Comparison of ENCODE assay signal across 27 cellular contexts in the genomic region with DNA sequence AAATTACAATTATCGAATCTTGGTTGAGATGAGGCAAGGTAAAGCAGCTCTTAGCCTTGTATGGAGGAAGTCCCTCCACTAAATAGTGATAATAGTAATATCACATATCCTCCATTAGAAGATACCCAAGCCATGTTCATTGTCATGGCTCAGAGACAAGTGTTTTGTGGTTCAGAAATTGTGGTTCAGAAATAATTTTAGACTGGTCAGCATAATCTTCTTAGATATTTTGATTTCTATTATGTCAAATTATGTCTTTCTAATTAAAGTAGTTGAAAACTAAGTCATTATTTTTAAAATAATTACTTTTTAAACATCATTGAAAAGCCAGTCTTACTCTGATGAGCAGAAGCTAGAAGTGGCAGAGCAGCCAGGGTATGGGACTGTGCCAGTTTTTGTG.
"Had no signal": no experiment of that assay in that cellular context is flagged by ENCODE, and none has a peak within 500 bp of the region (broad histone marks: within the 10 kb centered on the region; RNA-seq: fewer than 3 reads in every experiment).

No MANE protein-coding gene starts in this region.

- FAIRE-seq: urothelium cell line had no signal

- H3K36me3 ChIP-seq: stomach, suprapubic skin, thoracic aorta, thyroid gland, tibial artery, tibial nerve, transverse colon, upper lobe of left lung, upper lobe of right lung, uterus, vagina had no signal

- H3K27me3 ChIP-seq: stomach, suprapubic skin, testis, thyroid gland, tibial artery, tibial nerve, transverse colon, upper lobe of left lung, upper lobe of right lung, uterus, vagina had no signal

- H3K4me3 ChIP-seq: stomach, suprapubic skin, testis, thoracic aorta, thyroid gland, tibial artery, tibial nerve, transverse colon, upper lobe of left lung, upper lobe of right lung, uterus, vagina had no signal

- ATAC-seq: stimulated activated effector memory CD8-positive, alpha-beta T cell treated with anti-CD3 and anti-CD28 coated beads, Interleukin-12 subunit alpha, Interleukin-12 subunit beta, amount 100 ng/mL, for 72 hours; stimulated activated memory B cell treated with anti-CD40 and anti-IgM and Interleukin-4, amounts not matched to agents 10 μg/mL and 1 μg/mL and 100 μg/mL, for 72 hours; stimulated activated naive B cell treated with anti-CD40 and anti-IgM and Interleukin-4, amounts not matched to agents 10 μg/mL and 1 μg/mL and 100 μg/mL, for 72 hours; stimulated activated naive CD8-positive, alpha-beta T cell treated with anti-CD3 and anti-CD28 coated beads, Interleukin-15, amount 100 ng/mL, for 72 hours; stimulated activated naive CD8-positive, alpha-beta T cell treated with anti-CD3 and anti-CD28 coated beads, Interleukin-15, Interleukin-2, amounts not matched to agents 100 U/mL and 50 U/mL, for 24 hours; upper lobe of right lung had no signal

- DNase-seq: stimulated activated CD4-positive, alpha-beta T cell treated with anti-CD3 and anti-CD28 coated beads, Interleukin-2, amount 100 ng/mL, for 48 hours; stimulated activated CD4-positive, alpha-beta T cell treated with anti-CD3 and anti-CD28 coated beads, Interleukin-4, amount 100 ng/mL, for 1 hour; stimulated activated CD4-positive, alpha-beta T cell treated with anti-CD3 and anti-CD28 coated beads, Interleukin-4, amount 100 ng/mL, for 24 hours; stimulated activated CD4-positive, alpha-beta T cell treated with anti-CD3 and anti-CD28 coated beads, Interleukin-4, amount 100 ng/mL, for 4 hours; stimulated activated CD8-positive, alpha-beta memory T cell treated with anti-CD3 and anti-CD28 coated beads, Interleukin-4, amount 100 ng/mL, for 48 hours; stimulated activated naive B cell treated with anti-CD40 and anti-IgM and Interleukin-4, amounts not matched to agents 10 μg/mL and 1 μg/mL and 100 μg/mL, for 72 hours; stimulated activated naive CD4-positive, alpha-beta T cell; stimulated activated naive CD4-positive, alpha-beta T cell treated with Interleukin-2 at 50 U/mL for 16 hours; stimulated activated naive CD8-positive, alpha-beta T cell treated with anti-CD3 and anti-CD28 coated beads, Interleukin-15, amount 100 ng/mL, for 72 hours; stimulated activated naive CD8-positive, alpha-beta T cell treated with anti-CD3 and anti-CD28 coated beads, Interleukin-15, Interleukin-2, amounts not matched to agents 100 U/mL and 50 U/mL, for 24 hours; stomach; substantia nigra; testis; thyroid gland; tibial artery; transverse colon; trophoblast cell; upper lobe of left lung; upper lobe of right lung; uterus had no signal

- H3K27ac ChIP-seq: stomach, suprapubic skin, testis, thoracic aorta, thyroid gland, tibial artery, tibial nerve, transverse colon, upper lobe of left lung, upper lobe of right lung, uterus, vagina had no signal

- H3K4me1 ChIP-seq: stomach, suprapubic skin, testis, thyroid gland, tibial artery, tibial nerve, transverse colon, upper lobe of left lung, upper lobe of right lung, uterus, vagina had no signal

- H3K9me3 ChIP-seq: stomach, suprapubic skin, testis, thoracic aorta, thyroid gland, tibial artery, tibial nerve, transverse colon, upper lobe of left lung, upper lobe of right lung, uterus, vagina had no signal
